In the genomic region with DNA sequence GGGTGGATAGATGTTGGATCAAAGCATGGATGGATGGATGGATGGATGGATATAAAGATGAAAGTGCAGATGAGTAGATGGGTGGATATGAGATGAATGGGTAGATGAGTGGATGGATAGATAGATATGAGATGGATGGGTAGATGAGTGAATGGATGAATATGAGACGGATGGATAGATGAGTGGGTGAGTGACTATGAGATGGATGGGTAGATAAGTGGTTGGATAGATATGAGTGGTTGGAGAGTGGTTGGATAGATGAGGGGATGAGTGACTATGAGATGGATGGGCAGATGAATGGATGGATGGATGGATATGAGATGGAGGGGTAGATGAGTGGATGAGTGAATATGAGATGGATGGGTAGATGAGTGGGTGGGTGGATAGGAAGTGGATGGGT, we compare ENCODE assay signal across 23 cellular contexts.
"Had no signal": no experiment of that assay in that cellular context is flagged by ENCODE, and none has a peak within 500 bp of the region (broad histone marks: within the 10 kb centered on the region; RNA-seq: fewer than 3 reads in every experiment).

No MANE protein-coding gene starts in this region.

- H3K36me3 ChIP-seq: esophagus muscularis mucosa, gastroesophageal sphincter, heart left ventricle, left lung, lower lobe of right lung had no signal

- H3K79me2 ChIP-seq: hepatocyte had no signal

- H3K4me2 ChIP-seq: hepatocyte had no signal

- H3K27me3 ChIP-seq: esophagus muscularis mucosa, gastroesophageal sphincter, heart left ventricle, hepatocyte, left lung had no signal

- H2AFZ ChIP-seq: hepatocyte had no signal

- H3K27ac ChIP-seq: coronary artery, dorsolateral prefrontal cortex, esophagus muscularis mucosa, foreskin keratinocyte, gastroesophageal sphincter, heart left ventricle, hepatocyte, left lung, lower lobe of right lung had no signal

- DNase-seq: dermis blood vessel endothelial cell; dorsolateral prefrontal cortex; effector CD4-positive, alpha-beta T cell; effector memory CD4-positive, alpha-beta T cell; foreskin keratinocyte; heart left ventricle; hypothalamus; left cardiac atrium; left lung; left ventricle myocardium superior; lower lobe of right lung; mesenchymal stem cell; mucosa of descending colon; naive B cell; naive thymus-derived CD8-positive, alpha-beta T cell had no signal

- H3K4me1 ChIP-seq: esophagus muscularis mucosa, foreskin keratinocyte, gastroesophageal sphincter had no signal

- H3K4me3 ChIP-seq: coronary artery, dorsolateral prefrontal cortex, esophagus muscularis mucosa, gastroesophageal sphincter, heart left ventricle, hepatocyte, left lung, lower lobe of right lung, mucosa of descending colon had no signal

- FAIRE-seq: endothelial cell of umbilical vein, frontal cortex, islet of Langerhans, keratinocyte had no signal

- ATAC-seq: foreskin keratinocyte; gastroesophageal sphincter; heart left ventricle; left cardiac atrium; left lung; left ventricle myocardium superior; lower lobe of right lung; mucosa of descending colon; naive thymus-derived CD8-positive, alpha-beta T cell had no signal
